In the genomic region with DNA sequence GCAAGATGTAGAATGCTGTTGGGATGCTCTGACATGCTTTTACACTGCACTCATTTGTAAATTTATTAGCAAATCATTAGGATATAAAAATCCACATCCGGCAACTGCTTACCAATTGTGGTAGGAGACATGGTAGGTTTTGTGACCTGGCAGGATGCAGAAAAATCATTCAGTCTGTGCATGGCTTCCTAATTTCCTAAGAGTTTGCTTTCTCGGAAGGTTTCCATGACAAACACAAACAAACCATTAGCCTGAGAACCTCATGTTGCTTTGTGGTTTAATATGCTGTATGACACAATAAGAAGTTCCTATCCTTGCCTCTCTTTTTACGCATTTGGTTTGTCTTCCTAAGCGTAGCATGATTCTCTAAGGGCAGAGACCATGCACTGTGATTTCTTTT, we compare ENCODE assay signal across 20 cellular contexts. TPM values are rescaled to one million over a fixed set of nuclear protein-coding genes. Genes with fewer than 3 reads are reported as not detected.
DNase-seq lines count a peak whose midpoint lies in the region; ATAC-seq and TF ChIP-seq lines count a peak whose summit lies in the region.
"Had no signal": no experiment of that assay in that cellular context is flagged by ENCODE, and none has a peak within 500 bp of the region (broad histone marks: within the 10 kb centered on the region; RNA-seq: fewer than 3 reads in every experiment).

No MANE protein-coding gene starts in this region.

- no peaks in the 10 kb centered on the region for H3K36me3 Mint-ChIP-seq in T-helper 17 cell (ENCODE audit: low read depth)
- H3K36me3 Mint-ChIP-seq: T-cell, type B pancreatic cell had no signal

- H3K9me3 ChIP-seq in transverse colon (no peaks in the 10 kb centered on the region), MG63 (no peaks in the 10 kb centered on the region), T-helper 17 cell (ENCODE audit: control insufficient read depth, low read length, poor library complexity, severe bottlenecking) (no peaks in the 10 kb centered on the region)

- H3K4me1 Mint-ChIP-seq in T-helper 17 cell, result peaks cover 10% of the 10 kb centered on the region

- no peak for TF ChIP-seq EP300 in transverse colon (IDR thresholded peaks at IDR 0.05; ENCODE audit: low read depth)

- H3K27me3 ChIP-seq in transverse colon (no peaks in the 10 kb centered on the region), MG63 (no peaks in the 10 kb centered on the region)

- ATAC-seq in T-helper 17 cell, result no peak
- ATAC-seq: left colon, T-cell had no signal

- in situ Hi-C loops in transverse colon (cut with MboI; ENCODE audit: low pct_ligation_motif_present in 1 of 4, low pct_unique_long_range_greater_than_20kb in 1 of 4, low sequenced_read_pairs in 3 of 4), result loop anchor here in 1 of 4 donors (10.0 kb wide), 1 partner anchor 57 kb away; no protein-coding TSS in a partner anchor

- H3K4me3 ChIP-seq in transverse colon, result no peak overlapping the region
- H3K4me3 ChIP-seq in MG63, result no peak overlapping the region
- H3K4me3 ChIP-seq: spleen had no signal

- H3K27ac ChIP-seq in transverse colon, result peak overlapping the region; percentile 24 to 47 (median 37)
- H3K27ac ChIP-seq: parathyroid adenoma, RWPE1, spleen had no signal

- intact Hi-C loops in transverse colon (cut with DNase I; ENCODE audit: low total_unique reads), result no loop called here

- H3K27me3 Mint-ChIP-seq in T-helper 17 cell, result peaks cover 6% of the 10 kb centered on the region

- H3K36me3 ChIP-seq in transverse colon (no peaks in the 10 kb centered on the region), MG63 (no peaks in the 10 kb centered on the region)
- H3K36me3 ChIP-seq: spleen had no signal

- DNase-seq in NCI-H2196 (lab: John Stamatoyannopoulos, UW; ENCODE audit: unreplicated experiment), result peak; percentile 55
- no peak for DNase-seq in NCI-H2196 treated with DMSO at 0.1 percent for 48 hours (lab: John Stamatoyannopoulos, UW; ENCODE audit: unreplicated experiment)
- peak; percentile 58 for DNase-seq in NCI-H2029 treated with DMSO at 0.1 percent for 48 hours (lab: John Stamatoyannopoulos, UW)
- DNase-seq in dermis blood vessel endothelial cell, result peak; percentile 59
- no peak for DNase-seq in transverse colon
- no peak for DNase-seq in MG63
- DNase-seq in T-helper 17 cell, result no peak
- DNase-seq in SW 1271 (lab: John Stamatoyannopoulos, UW), result no peak
- DNase-seq: activated B cell treated with CpG ODN at 0.5 μM for 24 hours; aorta; left colon; NCI-H187; NCI-H774; stimulated activated naive CD4-positive, alpha-beta T cell; T-cell had no signal

- H3K4me1 ChIP-seq in transverse colon, result peaks cover 0 to 4% (median 0%) of the 10 kb centered on the region in 4 donors

- no peak for TF ChIP-seq CTCF in transverse colon (IDR thresholded peaks at IDR 0.05)

- H3K4me3 Mint-ChIP-seq in T-helper 17 cell, result no peak overlapping the region
- H3K4me3 Mint-ChIP-seq: activated B cell treated with CpG ODN at 0.5 μM for 24 hours; dendritic cell treated with granulocyte-macrophage colony-stimulating factor and Interleukin-4, amounts not matched to agents 40 ng/mL and 50 ng/mL, for 4 days; T-cell; type B pancreatic cell had no signal

- TF ChIP-seq POLR2A in transverse colon (IDR thresholded peaks at IDR 0.05), result no peak

- 62 to 91% methylated on average over 4 of the region's 4 CpGs for WGBS in transverse colon (ENCODE audit: low coverage in 1 of 2), 2 donors

- H3K27ac Mint-ChIP-seq in T-helper 17 cell, result no peak overlapping the region
- H3K27ac Mint-ChIP-seq: activated B cell treated with CpG ODN at 0.5 μM for 24 hours; dendritic cell treated with granulocyte-macrophage colony-stimulating factor and Interleukin-4, amounts not matched to agents 40 ng/mL and 50 ng/mL, for 4 days; T-cell; type B pancreatic cell had no signal

RNA-seq across cellular contexts. Expression of gene LMBR1, which starts 14.7 kb away (rescaled TPM):
- 156 and 194 TPM in 2 replicates for total RNA-seq in dermis blood vessel endothelial cell
- 10 to 100 TPM; 16.7 to 78.1 (median 67.4) TPM for total RNA-seq in transverse colon
- total RNA-seq in MG63 (2014; rRNA removed; shearing (Covaris generic); ENCODE audit: low replicate concordance), result 23.8 and 60.9 TPM in 2 replicates
- 10 to 100 TPM; 47.3 to 53.0 TPM for total RNA-seq in T-helper 17 cell

RNA-seq across cellular contexts. Expression of gene NOM1, which starts 41.9 kb away (rescaled TPM):
- total RNA-seq in dermis blood vessel endothelial cell (20.6 and 23.0 TPM in 2 replicates), transverse colon (10 to 100 TPM in 3 of 4 donors, 1 to 10 TPM in 1; 6.6 to 22.4 (median 15.2) TPM), T-helper 17 cell (10 to 100 TPM; 31.3 to 35.8 TPM)
- 1.9 and 5.6 TPM in 2 replicates for total RNA-seq in MG63 (2014; rRNA removed; shearing (Covaris generic); ENCODE audit: low replicate concordance)

Comparison
In these comparisons a context has a peak if more than half of its experiments do, and no peak if none do; other contexts are left out.
1. DNase-seq: peak in NCI-H2196 (single experiment), NCI-H2029 treated with DMSO at 0.1 percent for 48 hours (single experiment) and dermis blood vessel endothelial cell (single experiment); none in NCI-H2196 treated with DMSO at 0.1 percent for 48 hours (single experiment), transverse colon (single experiment), MG63 (single experiment), T-helper 17 cell (0 of 3) and SW 1271 (0 of 2).